In the genomic region with DNA sequence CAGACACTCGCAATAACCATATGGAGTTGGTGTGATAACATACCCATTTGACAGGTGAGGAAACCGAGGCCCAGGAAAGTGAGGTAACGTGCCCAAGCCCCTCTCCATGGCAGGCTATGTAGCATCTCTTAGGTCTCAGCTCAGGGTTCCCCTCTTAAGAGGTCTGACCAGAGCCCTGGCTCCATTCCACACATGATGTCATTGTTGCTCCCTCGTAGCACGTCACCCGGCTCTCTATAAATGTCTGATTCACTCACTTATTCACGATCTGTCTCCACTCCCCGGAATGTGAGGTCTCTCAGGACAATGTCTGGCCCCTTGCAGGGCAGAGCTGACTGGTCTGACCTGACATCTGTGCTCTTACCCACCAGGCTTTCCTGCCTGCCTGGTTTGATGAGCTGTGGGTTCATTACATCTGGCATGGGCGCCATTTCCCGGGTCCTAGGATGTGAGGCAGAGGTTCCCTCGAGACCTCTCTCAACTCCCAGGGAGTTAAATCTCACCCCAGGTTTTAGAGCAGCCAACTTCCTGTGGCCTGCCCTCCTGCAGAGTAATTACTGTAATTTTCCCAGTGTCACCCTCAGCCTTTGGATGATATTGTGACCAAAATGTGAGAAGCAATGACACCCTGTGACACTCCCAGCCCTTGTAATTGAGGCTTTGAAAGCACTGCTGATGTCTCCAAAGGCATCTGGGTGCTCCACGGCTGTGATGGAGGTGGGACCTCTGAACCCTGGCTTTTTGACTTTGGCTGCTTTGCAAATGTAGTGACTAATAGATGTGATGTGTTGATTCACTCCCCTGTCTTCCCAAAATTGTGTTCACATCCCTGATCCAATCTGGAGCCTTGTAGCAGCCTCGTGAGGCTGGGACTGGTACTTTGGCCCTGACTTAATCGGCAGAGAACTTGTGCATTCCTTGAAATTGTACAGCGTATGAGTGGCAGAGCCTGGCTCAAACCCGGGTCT, we compare ENCODE assay signal across 15 cellular contexts. TPM values are rescaled to one million over a fixed set of nuclear protein-coding genes. Genes with fewer than 3 reads are reported as not detected.
DNase-seq lines count a peak whose midpoint lies in the region; ATAC-seq and TF ChIP-seq lines count a peak whose summit lies in the region.
"Had no signal": no experiment of that assay in that cellular context is flagged by ENCODE, and none has a peak within 500 bp of the region (broad histone marks: within the 10 kb centered on the region; RNA-seq: fewer than 3 reads in every experiment).

No MANE protein-coding gene starts in this region.

- DNase-seq in ELR (ENCODE audit: low read depth) (peak; percentile 98), NCI-H69 (lab: John Stamatoyannopoulos, UW) (peak; percentile 20), epithelial cell of proximal tubule (ENCODE audit: low read depth) (peak; percentile 37), renal cortical epithelial cell (ENCODE audit: low read depth) (peak; percentile 74), D341Med (ENCODE audit: low spot score) (no peak), coronary artery (ENCODE audit: low spot score) (no peak), activated T-cell treated with anti-CD3 and anti-CD28 coated beads for 4 hours (no peak)
- DNase-seq: activated CD4-positive, alpha-beta memory T cell treated with anti-CD3 and anti-CD28 coated beads for 36 hours; endodermal cell; Kasumi-1; NCI-H526; SW 1271 had no signal

- TF ChIP-seq CTCF in epithelial cell of proximal tubule (conservative IDR thresholded peaks at IDR 0.05; ENCODE audit: low read depth, low read length) (no peak), coronary artery (IDR thresholded peaks at IDR 0.05) (no peak)

- H3K27ac ChIP-seq in coronary artery: no peak overlapping the region
- H3K27ac ChIP-seq: suprapubic skin had no signal

- ATAC-seq in GM21723 (IDR thresholded peaks at IDR 0.05; ENCODE audit: unreplicated experiment): no peak
- ATAC-seq: activated naive CD4-positive, alpha-beta T cell treated with anti-CD3 and anti-CD28 coated beads, Interleukin-2, amount 50 U/mL, for 72 hours had no signal

- H3K4me3 ChIP-seq in epithelial cell of proximal tubule (ENCODE audit: low read depth, low read length) (no peak overlapping the region), coronary artery (no peak overlapping the region)
- H3K4me3 ChIP-seq: suprapubic skin had no signal

RNA-seq across cellular contexts. Expression of gene ACTL8, which starts 10.6 kb away (rescaled TPM):
- total RNA-seq in epithelial cell of proximal tubule (not detected in 2 replicates), renal cortical epithelial cell (not detected in 2 replicates)
- total RNA-seq: activated CD4-positive, alpha-beta memory T cell treated with anti-CD3 and anti-CD28 coated beads for 36 hours; endodermal cell; suprapubic skin had no signal

Comparison
In these comparisons a context has a peak if more than half of its experiments do, and no peak if none do; other contexts are left out.
1. DNase-seq: peak in ELR (single experiment), NCI-H69 (single experiment), epithelial cell of proximal tubule (single experiment) and renal cortical epithelial cell (single experiment); none in D341Med (single experiment), coronary artery (single experiment) and activated T-cell treated with anti-CD3 and anti-CD28 coated beads for 4 hours (single experiment).